ENCODE assay signal across 21 cellular contexts in genomic region chr3:58557496-58557895, GRCh38. TPM values are rescaled to one million over a fixed set of nuclear protein-coding genes. Genes with fewer than 3 reads are reported as not detected.
A peak's percentile ranks its signal among the peaks of the same experiment; 100 is the strongest.
DNase-seq lines count a peak whose midpoint lies in the region; ATAC-seq and TF ChIP-seq lines count a peak whose summit lies in the region.
"Had no signal": no experiment of that assay in that cellular context is flagged by ENCODE, and none has a peak within 500 bp of the region (broad histone marks: within the 10 kb centered on the region; RNA-seq: fewer than 3 reads in every experiment).

No MANE protein-coding gene starts in this region.

- H2AK5ac ChIP-seq in H9 (ENCODE audit: insufficient read length, low read length), result no peak overlapping the region

- H3K27ac Mint-ChIP-seq in H9 (peak overlapping the region; percentile 57 to 80 (median 64); a peak in 2 of 7 replicates), brain (peak overlapping the region in 3 of 5 experiments; percentile 6 to 68 (median 24)), osteocyte (ENCODE audit: unreplicated experiment) (no peak overlapping the region)
- H3K27ac Mint-ChIP-seq: CD8-positive, alpha-beta T cell had no signal

- no peak overlapping the region for H3T11ph ChIP-seq in H9 (ENCODE audit: low read length)

- no peaks in the 10 kb centered on the region for H3K79me1 ChIP-seq in H9 (ENCODE audit: insufficient read depth, low read depth, low read length, poor library complexity, severe bottlenecking)

- no peak overlapping the region for H2BK120ac ChIP-seq in H9 (ENCODE audit: low read depth, low read length, poor library complexity, severe bottlenecking)

- no peak overlapping the region for H2BK20ac ChIP-seq in H9 (ENCODE audit: low read depth, low read length, poor library complexity, severe bottlenecking)

- H3K27me3 Mint-ChIP-seq in H9 (ENCODE audit: low read depth) (peaks cover 4% of the 10 kb centered on the region), brain (peaks cover 3% of the 10 kb centered on the region), osteocyte (ENCODE audit: unreplicated experiment) (no peaks in the 10 kb centered on the region)

- no peaks in the 10 kb centered on the region for H3K79me2 ChIP-seq in H9 (ENCODE audit: insufficient read depth, low read length)

- no peak overlapping the region for H2AFZ ChIP-seq in H9 (ENCODE audit: low read length)

- TF ChIP-seq EP300 in ovary (IDR thresholded peaks at IDR 0.05), result no peak

- peak; percentile 9 for DNase-seq in H9
- no peak for DNase-seq in left colon
- DNase-seq in osteocyte (ENCODE audit: extremely low spot score, unreplicated experiment), result peak; percentile 21
- DNase-seq in middle frontal gyrus (ENCODE audit: extremely low spot score, low spot score), result no peak
- no peak for DNase-seq in GM13977 (ENCODE audit: low spot score)
- DNase-seq in ovary, result no peak
- DNase-seq in GM10266 (ENCODE audit: extremely low spot score), result no peak
- DNase-seq: CD8-positive, alpha-beta T cell; DMS79 treated with DMSO at 0.1 percent for 48 hours; HCEC 1CT; NCI-H1092 treated with DMSO at 0.1 percent for 48 hours; NCI-H146; NCI-H2081; NCI-H748 treated with DMSO at 0.1 percent for 48 hours; OCI-M1; SHP77 treated with DMSO at 0.1 percent for 48 hours had no signal

- no peak overlapping the region for H4K91ac ChIP-seq in H9 (ENCODE audit: insufficient read length, low read depth, low read length)

- no peak overlapping the region for H3K4ac ChIP-seq in H9 (ENCODE audit: low read depth, low read length)

- H4K5ac ChIP-seq in H9 (ENCODE audit: insufficient read length, low read depth, low read length), result no peak overlapping the region

- in situ Hi-C loops in GM13977 (cut with MboI; ENCODE audit: low pct_unique_long_range_greater_than_20kb, low sequenced_read_pairs, unreplicated experiment), result no loop called here

- H4K8ac ChIP-seq in H9 (replicated peaks; ENCODE audit: insufficient read length, low read depth, low read length), result no peak overlapping the region

- intact Hi-C loops in left colon (cut with DNase I, micrococcal nuclease), result no loop called here
- intact Hi-C loops in ovary (cut with DNase I), result no loop called here

- TF ChIP-seq CTCF in H9 (conservative IDR thresholded peaks at IDR 0.05), result no peak
- no peak for TF ChIP-seq CTCF in brain (conservative IDR thresholded peaks at IDR 0.05)
- TF ChIP-seq CTCF in osteocyte (IDR thresholded peaks at IDR 0.05), result no peak
- TF ChIP-seq CTCF in GM13977 (IDR thresholded peaks at IDR 0.05; ENCODE audit: extremely low read depth, insufficient read depth, missing control alignments), result no peak
- TF ChIP-seq CTCF in ovary (IDR thresholded peaks at IDR 0.05), result no peak
- TF ChIP-seq CTCF in GM10266 (IDR thresholded peaks at IDR 0.05; ENCODE audit: control insufficient read depth, insufficient read depth, low read depth, missing control alignments), result no peak

- no peak overlapping the region for H2BK15ac ChIP-seq in H9 (ENCODE audit: low read depth, low read length)

- no peak overlapping the region for H2BK12ac ChIP-seq in H9 (ENCODE audit: insufficient read length, low read depth, low read length)

- no peak overlapping the region for H2BK5ac ChIP-seq in H9 (ENCODE audit: insufficient read length, low read length)

- H3K9me3 Mint-ChIP-seq in H9, result peaks cover 4% of the 10 kb centered on the region in 2 experiments; a peak in 3 of 5 replicates
- peaks cover 9 to 18% (median 10%) of the 10 kb centered on the region in 5 experiments for H3K9me3 Mint-ChIP-seq in brain
- H3K9me3 Mint-ChIP-seq in osteocyte (ENCODE audit: unreplicated experiment), result no peaks in the 10 kb centered on the region
- H3K9me3 Mint-ChIP-seq: CD8-positive, alpha-beta T cell had no signal

- ATAC-seq in left colon, result peak; percentile 67
- ATAC-seq: CD8-positive, alpha-beta T cell; K562; SK-N-SH treated with all-trans-retinoic acid at 6 μM for 48 hours had no signal

- no peaks in the 10 kb centered on the region for H3K27me3 ChIP-seq in H9 (ENCODE audit: insufficient read depth, low read length)
- no peaks in the 10 kb centered on the region for H3K27me3 ChIP-seq in ovary
- H3K27me3 ChIP-seq: BLaER1 treated with 17β-estradiol and CSF1 and Interleukin-3, amounts not matched to agents 10 nM and 100 nM had no signal

- H3K4me1 ChIP-seq in H9 (ENCODE audit: insufficient read depth, low read length) (peaks cover 4% of the 10 kb centered on the region; the same call in 1 of the 2 replicates), ovary (ENCODE audit: insufficient read depth) (peaks cover 2% of the 10 kb centered on the region)
- H3K4me1 ChIP-seq: BLaER1 treated with 17β-estradiol and CSF1 and Interleukin-3, amounts not matched to agents 10 nM and 100 nM had no signal

- H3K9me3 ChIP-seq in H9 (ENCODE audit: control insufficient read depth, low read depth, low read length), result no peaks in the 10 kb centered on the region
- peaks cover 0 to 1% of the 10 kb centered on the region in 2 donors for H3K9me3 ChIP-seq in ovary

- 0 out of 7 replicates have a peak, but pooled peaks cover 0 to 4% (median 2%) of the 10 kb centered on the region in 3 experiments for H3K36me3 Mint-ChIP-seq in H9 (ENCODE audit: insufficient read depth in 1 of 3, low read depth in 3 of 3)
- no peaks in the 10 kb centered on the region for H3K36me3 Mint-ChIP-seq in brain
- H3K36me3 Mint-ChIP-seq in osteocyte (ENCODE audit: unreplicated experiment), result no peaks in the 10 kb centered on the region
- H3K36me3 Mint-ChIP-seq: CD8-positive, alpha-beta T cell had no signal

- H3K27ac ChIP-seq in H9 (ENCODE audit: insufficient read length, low read depth, low read length) (no peak overlapping the region), ovary (no peak overlapping the region)
- H3K27ac ChIP-seq: BLaER1 treated with 17β-estradiol and CSF1 and Interleukin-3, amounts not matched to agents 10 nM and 100 nM had no signal

- H4K20me1 ChIP-seq in H9 (ENCODE audit: control insufficient read depth, insufficient read depth, insufficient read length), result no peaks in the 10 kb centered on the region
- H4K20me1 ChIP-seq: BLaER1 treated with 17β-estradiol and CSF1 and Interleukin-3, amounts not matched to agents 10 nM and 100 nM had no signal

- WGBS in H9 (ENCODE audit: extremely low coverage, insufficient read length, low lambda C conversion rate), result no CpG with 5 or more reads among the region's 6 CpGs
- 85 to 94% (median 89%) methylated on average over 6 of the region's 6 CpGs for WGBS in ovary, 3 donors

- no peak overlapping the region for H3K56ac ChIP-seq in H9 (ENCODE audit: insufficient read length, low read depth, low read length)

- no peak overlapping the region for H3K4me3 ChIP-seq in ovary
- H3K4me3 ChIP-seq: BLaER1 treated with 17β-estradiol and CSF1 and Interleukin-3, amounts not matched to agents 10 nM and 100 nM; K562 had no signal

- H3K4me2 ChIP-seq in H9 (ENCODE audit: insufficient read depth, insufficient read length, low read length), result no peak overlapping the region
- H3K4me2 ChIP-seq: BLaER1 treated with 17β-estradiol and CSF1 and Interleukin-3, amounts not matched to agents 10 nM and 100 nM had no signal

- H3K4me3 Mint-ChIP-seq in H9, result no peak overlapping the region
- no peak overlapping the region for H3K4me3 Mint-ChIP-seq in brain
- H3K4me3 Mint-ChIP-seq in osteocyte (ENCODE audit: unreplicated experiment), result no peak overlapping the region
- H3K4me3 Mint-ChIP-seq: CD8-positive, alpha-beta T cell had no signal

- H3K23me2 ChIP-seq in H9 (ENCODE audit: insufficient read length, low read depth, low read length, poor library complexity, severe bottlenecking), result no peaks in the 10 kb centered on the region

- H3K4me1 Mint-ChIP-seq in H9, result peaks cover 27 to 31% of the 10 kb centered on the region in 2 experiments
- H3K4me1 Mint-ChIP-seq in brain, result peaks cover 14% of the 10 kb centered on the region
- H3K4me1 Mint-ChIP-seq in osteocyte (ENCODE audit: unreplicated experiment), result peaks cover 13% of the 10 kb centered on the region

- H3K9ac ChIP-seq in H9 (ENCODE audit: extremely low read depth, insufficient read length, low read length), result no peak overlapping the region
- H3K9ac ChIP-seq: BLaER1 treated with 17β-estradiol and CSF1 and Interleukin-3, amounts not matched to agents 10 nM and 100 nM had no signal

- H3K14ac ChIP-seq in H9 (ENCODE audit: insufficient read depth, low read length), result no peak overlapping the region

- no peak overlapping the region for H3K18ac ChIP-seq in H9 (ENCODE audit: insufficient read length, low read depth, low read length)

- no peak for TF ChIP-seq POLR2A in ovary (IDR thresholded peaks at IDR 0.05)

- no peak overlapping the region for H3K23ac ChIP-seq in H9 (ENCODE audit: insufficient read length, low read depth, low read length)

- H3K36me3 ChIP-seq in ovary, result no peaks in the 10 kb centered on the region
- H3K36me3 ChIP-seq: BLaER1 treated with 17β-estradiol and CSF1 and Interleukin-3, amounts not matched to agents 10 nM and 100 nM had no signal

RNA-seq across cellular contexts. Expression of gene FAM107A, which starts 19.7 kb away (rescaled TPM):
- total RNA-seq in H9 (2021) (0.11 and 0.13 TPM in 2 replicates), left colon (10 to 100 TPM in 1 of 2 donors, 1 to 10 TPM in 1; 7.8 to 10.2 TPM), osteocyte (not detected in 2 replicates), ovary (10 to 100 TPM in 5 of 7 donors, 1 to 10 TPM in 2; 2.7 to 47.3 (median 14.4) TPM)
- polyA plus RNA-seq in brain (ENCODE audit: insufficient read depth, low read depth, low replicate concordance) (470 TPM), ovary (10 to 100 TPM; 14.0 to 19.9 TPM)
- total RNA-seq: CD8-positive, alpha-beta T cell; RPMI7951 had no signal
- polyA plus RNA-seq: K562 had no signal

RNA-seq across cellular contexts. Expression of gene ACOX2, which starts 20.5 kb away (rescaled TPM):
- total RNA-seq in H9 (2021) (0.85 and 1.6 TPM in 2 replicates), left colon (10 to 100 TPM; 17.0 to 17.8 TPM), osteocyte (0.51 TPM in 1 of 2 replicates, not detected in the other), ovary (10 to 100 TPM in 6 of 7 donors, 1 to 10 TPM in 1; 6.8 to 26.4 (median 23.2) TPM)
- polyA plus RNA-seq in brain (ENCODE audit: insufficient read depth, low read depth, low replicate concordance) (2.5 TPM), ovary (10 to 100 TPM; 25.4 to 57.7 TPM)
- total RNA-seq: CD8-positive, alpha-beta T cell; K562 had no signal

Comparison
In these comparisons a context has a peak if more than half of its experiments do, and no peak if none do; other contexts are left out.
1. DNase-seq: peak in H9 (single experiment) and osteocyte (single experiment); none in left colon (0 of 2), middle frontal gyrus (single experiment), GM13977 (single experiment), ovary (0 of 5) and GM10266 (single experiment).